In the genomic region with DNA sequence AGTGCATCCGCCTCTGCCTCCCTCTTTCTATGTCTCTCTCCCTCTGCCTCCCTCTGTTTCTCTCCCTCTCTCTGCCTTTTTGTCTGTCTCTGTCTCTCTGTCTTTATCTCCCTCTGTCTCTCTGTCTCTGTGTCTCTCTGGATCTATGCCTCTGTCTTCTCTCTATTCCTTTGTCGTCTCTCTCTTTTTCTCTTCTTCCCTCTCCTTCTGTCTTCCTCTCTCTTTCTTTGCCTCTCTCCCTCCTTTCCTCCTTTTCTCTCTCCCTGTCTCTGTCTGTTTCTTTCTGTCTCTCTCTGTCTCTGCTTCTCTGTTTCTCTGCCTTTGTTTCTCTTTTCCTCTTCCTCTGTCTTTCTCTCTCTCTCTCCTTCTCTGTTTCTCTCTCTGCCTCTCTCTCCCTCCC, we compare ENCODE assay signal across 25 cellular contexts.
A peak's percentile ranks its signal among the peaks of the same experiment; 100 is the strongest.
DNase-seq lines count a peak whose midpoint lies in the region; ATAC-seq, FAIRE-seq and TF ChIP-seq lines count a peak whose summit lies in the region.
"Had no signal": no experiment of that assay in that cellular context is flagged by ENCODE, and none has a peak within 500 bp of the region (broad histone marks: within the 10 kb centered on the region; RNA-seq: fewer than 3 reads in every experiment).

No MANE protein-coding gene starts in this region.

- peak overlapping the region; percentile 63 for H3K27ac Mint-ChIP-seq in astrocyte (ENCODE audit: unreplicated experiment)
- H3K27ac Mint-ChIP-seq: CD14-positive monocyte; CD4-positive, alpha-beta memory T cell; CD8-positive, alpha-beta memory T cell had no signal

- no peaks in the 10 kb centered on the region for H3K36me3 ChIP-seq in HepG2 (replicated peaks in 1 of 2; ENCODE audit: control insufficient read depth in 1 of 2, insufficient read depth in 2 of 2, low read length in 2 of 2)
- H3K36me3 ChIP-seq in right lobe of liver = no peaks in the 10 kb centered on the region
- no peaks in the 10 kb centered on the region for H3K36me3 ChIP-seq in astrocyte (ENCODE audit: insufficient read depth, low read length)
- H3K36me3 ChIP-seq: BE2C, BLaER1 had no signal

- H3K36me3 Mint-ChIP-seq in astrocyte (ENCODE audit: low read depth, unreplicated experiment) = no peaks in the 10 kb centered on the region
- H3K36me3 Mint-ChIP-seq: CD14-positive monocyte; CD4-positive, alpha-beta memory T cell; CD4-positive, CD25-positive, alpha-beta regulatory T cell had no signal

- H3K79me2 ChIP-seq in HepG2 (ENCODE audit: insufficient read depth, low read length) (no peaks in the 10 kb centered on the region), astrocyte (ENCODE audit: insufficient read depth, low read length) (no peaks in the 10 kb centered on the region)

- FAIRE-seq in HepG2 (lab: Jason Lieb, UNC) (no peak), astrocyte (lab: Jason Lieb, UNC) (no peak)
- FAIRE-seq: A204.1, GM12891, GM19239 had no signal

- H3K4me2 ChIP-seq in HepG2 (ENCODE audit: low read depth, low read length) (no peak overlapping the region), astrocyte (ENCODE audit: low read length) (no peak overlapping the region)
- H3K4me2 ChIP-seq: BLaER1 had no signal

- no peaks in the 10 kb centered on the region for H3K27me3 ChIP-seq in HepG2 (ENCODE audit: control insufficient read depth in 1 of 2, insufficient read depth in 2 of 2, low read length in 2 of 2)
- no peaks in the 10 kb centered on the region for H3K27me3 ChIP-seq in right lobe of liver
- H3K27me3 ChIP-seq in astrocyte (ENCODE audit: insufficient read depth, low read length) = no peaks in the 10 kb centered on the region
- H3K27me3 ChIP-seq: BE2C, BLaER1 had no signal

- no peak for TF ChIP-seq POLR2A in HepG2 (IDR thresholded peaks at IDR 0.05; ENCODE audit: insufficient read depth in 1 of 2, low read depth in 2 of 2, low read length in 2 of 2)
- no peak for TF ChIP-seq POLR2A in right lobe of liver (IDR thresholded peaks at IDR 0.05)
- no peak for TF ChIP-seq POLR2A in lower leg skin (IDR thresholded peaks at IDR 0.05)

- TF ChIP-seq RAD21 in HepG2 (CRISPR knock-in tag; IDR thresholded peaks at IDR 0.05) = no peak

- TF ChIP-seq CTCF in HepG2 (CRISPR knock-in tag; IDR thresholded peaks at IDR 0.05) (no peak), right lobe of liver (IDR thresholded peaks at IDR 0.05) (no peak), astrocyte (IDR thresholded peaks at IDR 0.05; ENCODE audit: insufficient read depth, low read depth, low read length) (no peak), lower leg skin (IDR thresholded peaks at IDR 0.05) (no peak)

- H4K20me1 ChIP-seq in HepG2 (ENCODE audit: insufficient read depth, low read length) = no peaks in the 10 kb centered on the region
- no peaks in the 10 kb centered on the region for H4K20me1 ChIP-seq in astrocyte (ENCODE audit: insufficient read depth, low read length)
- H4K20me1 ChIP-seq: BLaER1 had no signal

- no peak overlapping the region for H2AFZ ChIP-seq in HepG2 (ENCODE audit: low read length)
- no peak overlapping the region for H2AFZ ChIP-seq in astrocyte (ENCODE audit: low read depth, low read length)

- H3K9me3 Mint-ChIP-seq in astrocyte (ENCODE audit: unreplicated experiment) = peaks cover 4% of the 10 kb centered on the region

- POLR2A ChIA-PET in HepG2 (lab: Yijun Ruan, JAX) = no interaction called here

- H3K4me1 ChIP-seq in HepG2 (ENCODE audit: insufficient read depth, low read length) (no peaks in the 10 kb centered on the region), right lobe of liver (no peaks in the 10 kb centered on the region), astrocyte (ENCODE audit: insufficient read depth, low read length) (no peaks in the 10 kb centered on the region)
- H3K4me1 ChIP-seq: BE2C, BLaER1 had no signal

- DNase-seq in HepG2 (ENCODE audit: low spot score) = no peak
- no peak for DNase-seq in right lobe of liver
- DNase-seq in astrocyte (ENCODE audit: low read depth) = no peak
- no peak for DNase-seq in lower leg skin (ENCODE audit: low spot score in 2 of 2)
- DNase-seq in stimulated activated CD4-positive, alpha-beta T cell treated with anti-CD3 and anti-CD28 coated beads, Interleukin-2, amount 100 ng/mL, for 48 hours = no peak
- DNase-seq: 8988T; ACHN; BE2C; C1 segment of cervical spinal cord; CD4-positive, alpha-beta memory T cell; CD4-positive, CD25-positive, alpha-beta regulatory T cell; CD8-positive, alpha-beta memory T cell; COR-L47; DMS 273 treated with DMSO at 0.1 percent for 48 hours; DMS153; DMS53; DMS79; DND-41; EL; GDM1 had no signal

- CTCF ChIA-PET in HepG2 (lab: Yijun Ruan, JAX; ENCODE audit: low intra/inter-chr PET ratio, low total read pairs) = no interaction called here

- ATAC-seq in HepG2 = no peak
- no peak for ATAC-seq in right lobe of liver

- H3K9me3 ChIP-seq in HepG2 (ENCODE audit: low read length) (no peaks in the 10 kb centered on the region), right lobe of liver (no peaks in the 10 kb centered on the region), astrocyte (ENCODE audit: insufficient read depth, low read depth, low read length) (no peaks in the 10 kb centered on the region)
- H3K9me3 ChIP-seq: BE2C had no signal

- TF ChIP-seq EP300 in HepG2 (IDR thresholded peaks at IDR 0.05; ENCODE audit: low read depth in 2 of 2, low read length in 2 of 2) (no peak), HepG2 (CRISPR knock-in tag; IDR thresholded peaks at IDR 0.05; ENCODE audit: borderline replicate concordance) (no peak)

- H3K4me3 ChIP-seq in HepG2 (replicated peaks in 1 of 3; ENCODE audit: insufficient read depth in 1 of 3, low read depth in 2 of 3, low read length in 3 of 3) = no peak overlapping the region
- no peak overlapping the region for H3K4me3 ChIP-seq in right lobe of liver
- H3K4me3 ChIP-seq in astrocyte (ENCODE audit: insufficient read depth, low read depth, low read length) = no peak overlapping the region
- no peak overlapping the region for H3K4me3 ChIP-seq in lower leg skin (ENCODE audit: low read depth, poor library complexity, severe bottlenecking)
- H3K4me3 ChIP-seq: BLaER1 had no signal

- BruUV-seq in HepG2 (replicated peaks; lab: Mats Ljungman, UMichigan) = no TSS peak

- H3K27me3 Mint-ChIP-seq in astrocyte (ENCODE audit: low read depth, unreplicated experiment) = peaks cover 16% of the 10 kb centered on the region
- H3K27me3 Mint-ChIP-seq: CD4-positive, CD25-positive, alpha-beta regulatory T cell had no signal

- H3K9ac ChIP-seq in HepG2 (ENCODE audit: insufficient read depth, low read depth, low read length) (no peak overlapping the region), astrocyte (ENCODE audit: low read length) (no peak overlapping the region)
- H3K9ac ChIP-seq: BLaER1 had no signal

- intact Hi-C loops in HepG2 (cut with micrococcal nuclease; ENCODE audit: unreplicated experiment) (no loop called here), right lobe of liver (cut with DNase I) (no loop called here), lower leg skin (cut with DNase I; ENCODE audit: low total_unique reads) (no loop called here)

- in situ Hi-C loops in HepG2 (cut with HindIII; ENCODE audit: extremely low pct_ligation_motif_present, low pct_unique_long_range_greater_than_20kb) = no loop called here

- no peak overlapping the region for H3K4me3 Mint-ChIP-seq in astrocyte (ENCODE audit: unreplicated experiment)
- H3K4me3 Mint-ChIP-seq: CD14-positive monocyte; CD4-positive, CD25-positive, alpha-beta regulatory T cell; CD8-positive, alpha-beta memory T cell had no signal

- H3K27ac ChIP-seq in HepG2 (ENCODE audit: extremely low read length, insufficient read depth, low read length) = no peak overlapping the region
- H3K27ac ChIP-seq in right lobe of liver = no peak overlapping the region
- H3K27ac ChIP-seq in astrocyte (ENCODE audit: low read depth, low read length) = no peak overlapping the region
- H3K27ac ChIP-seq: BLaER1 had no signal

- peaks cover 5% of the 10 kb centered on the region for H3K4me1 Mint-ChIP-seq in astrocyte (ENCODE audit: low read depth, unreplicated experiment)
- H3K4me1 Mint-ChIP-seq: CD4-positive, alpha-beta memory T cell; CD4-positive, CD25-positive, alpha-beta regulatory T cell; CD8-positive, alpha-beta memory T cell had no signal

- 29% methylated on average over 2 of the region's 2 CpGs for WGBS in HepG2 (ENCODE audit: low lambda C conversion rate)
- WGBS in right lobe of liver (ENCODE audit: insufficient coverage, low coverage, low lambda C conversion rate, missing lambda C conversion rate) = 83% methylated on average over 2 of the region's 2 CpGs
- WGBS in lower leg skin, 2 donors = 94 to 97% methylated on average over 2 of the region's 2 CpGs

TF ChIP-seq in HepG2, 621 proteins besides CTCF, POLR2A, EP300 and RAD21:
- TF ChIP-seq, protein P1, sequence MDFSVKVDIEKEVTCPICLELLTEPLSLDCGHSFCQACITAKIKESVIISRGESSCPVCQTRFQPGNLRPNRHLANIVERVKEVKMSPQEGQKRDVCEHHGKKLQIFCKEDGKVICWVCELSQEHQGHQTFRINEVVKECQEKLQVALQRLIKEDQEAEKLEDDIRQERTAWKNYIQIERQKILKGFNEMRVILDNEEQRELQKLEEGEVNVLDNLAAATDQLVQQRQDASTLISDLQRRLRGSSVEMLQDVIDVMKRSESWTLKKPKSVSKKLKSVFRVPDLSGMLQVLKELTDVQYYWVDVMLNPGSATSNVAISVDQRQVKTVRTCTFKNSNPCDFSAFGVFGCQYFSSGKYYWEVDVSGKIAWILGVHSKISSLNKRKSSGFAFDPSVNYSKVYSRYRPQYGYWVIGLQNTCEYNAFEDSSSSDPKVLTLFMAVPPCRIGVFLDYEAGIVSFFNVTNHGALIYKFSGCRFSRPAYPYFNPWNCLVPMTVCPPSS (IDR thresholded peaks at IDR 0.05) = peak; percentile 64; the same call in 1 of the 2 replicates
- TF ChIP-seq NBN (conservative IDR thresholded peaks at IDR 0.05) (no peak), ZNF510 (CRISPR knock-in tag; IDR thresholded peaks at IDR 0.05; ENCODE audit: low read depth) (no peak)
